In genomic region chr12:68529869-68530268, GRCh38 we compare ENCODE assay signal across 23 cellular contexts.
DNase-seq lines count a peak whose midpoint lies in the region; ATAC-seq lines count a peak whose summit lies in the region.
"Had no signal": no experiment of that assay in that cellular context is flagged by ENCODE, and none has a peak within 500 bp of the region (broad histone marks: within the 10 kb centered on the region; RNA-seq: fewer than 3 reads in every experiment).

No MANE protein-coding gene starts in this region.

- H3K9me3 Mint-ChIP-seq in activated naive CD4-positive, alpha-beta T cell treated with anti-CD3 and anti-CD28 coated beads, Interleukin-2, amount 50 U/mL, for 24 hours, result no peaks in the 10 kb centered on the region
- no peaks in the 10 kb centered on the region for H3K9me3 Mint-ChIP-seq in immature natural killer cell
- H3K9me3 Mint-ChIP-seq in natural killer cell treated with Interleukin-12 subunit alpha and Interleukin-12 subunit beta and Interleukin-15 and Interleukin-18, amount 100 ng/mL, for 72 hours, result no peaks in the 10 kb centered on the region
- H3K9me3 Mint-ChIP-seq: HFFc6 had no signal

- peak overlapping the region; percentile 59 for H3K27ac Mint-ChIP-seq in activated naive CD4-positive, alpha-beta T cell treated with anti-CD3 and anti-CD28 coated beads, Interleukin-2, amount 50 U/mL, for 24 hours
- peak overlapping the region; percentile 18 to 84 (median 74) for H3K27ac Mint-ChIP-seq in immature natural killer cell
- peak overlapping the region; percentile 34 to 65 for H3K27ac Mint-ChIP-seq in natural killer cell treated with Interleukin-12 subunit alpha and Interleukin-12 subunit beta and Interleukin-15 and Interleukin-18, amount 100 ng/mL, for 72 hours
- H3K27ac Mint-ChIP-seq: CD4-positive, alpha-beta T cell; CD8-positive, alpha-beta memory T cell; HFFc6 had no signal

- WGBS in aorta, 2 donors, result 81% methylated on average over 5 of the region's 5 CpGs

- intact Hi-C loops in aorta (cut with DNase I), result loop anchor here (5.0 to 10.0 kb wide), 3 partner anchors 33 to 195 kb away; partner anchors contain the start of genes MDM1 (in 1 of the 2) and RAP1B (in 1 of the 2)

- no peaks in the 10 kb centered on the region for H3K27me3 Mint-ChIP-seq in activated naive CD4-positive, alpha-beta T cell treated with anti-CD3 and anti-CD28 coated beads, Interleukin-2, amount 50 U/mL, for 24 hours
- peaks cover 3 to 6% (median 4%) of the 10 kb centered on the region in 3 donors for H3K27me3 Mint-ChIP-seq in immature natural killer cell (ENCODE audit: low read depth in 3 of 3)
- H3K27me3 Mint-ChIP-seq in natural killer cell treated with Interleukin-12 subunit alpha and Interleukin-12 subunit beta and Interleukin-15 and Interleukin-18, amount 100 ng/mL, for 72 hours, result no peaks in the 10 kb centered on the region
- H3K27me3 Mint-ChIP-seq: CD4-positive, alpha-beta T cell had no signal

- H3K27ac ChIP-seq in aorta (ENCODE audit: low read depth in 1 of 2, low read length in 2 of 2), result no peak overlapping the region
- H3K27ac ChIP-seq: BLaER1 treated with 17β-estradiol and CSF1 and Interleukin-3, amounts not matched to agents 10 nM and 100 nM had no signal

- no peaks in the 10 kb centered on the region for H3K27me3 ChIP-seq in aorta (ENCODE audit: control insufficient read depth in 1 of 2, insufficient read depth in 2 of 2, low read length in 1 of 2)
- H3K27me3 ChIP-seq: BLaER1 treated with 17β-estradiol and CSF1 and Interleukin-3, amounts not matched to agents 10 nM and 100 nM had no signal

- ATAC-seq in natural killer cell treated with Interleukin-12 subunit alpha and Interleukin-12 subunit beta and Interleukin-15 and Interleukin-18, amount 100 ng/mL, for 72 hours, result peak; percentile 68 to 70
- ATAC-seq in aorta (ENCODE audit: low FRiP score) (no peak), HG02840 (IDR thresholded peaks at IDR 0.05; ENCODE audit: low FRiP score, unreplicated experiment) (no peak)
- ATAC-seq: A549 had no signal

- no peak overlapping the region for H3K4me3 ChIP-seq in aorta (ENCODE audit: low read length in 2 of 2)
- H3K4me3 ChIP-seq: A549; BLaER1 treated with 17β-estradiol and CSF1 and Interleukin-3, amounts not matched to agents 10 nM and 100 nM; HAP-1 had no signal

- H3K36me3 ChIP-seq in aorta (ENCODE audit: control insufficient read depth in 1 of 2, insufficient read depth in 2 of 2, low read length in 1 of 2), result no peaks in the 10 kb centered on the region
- H3K36me3 ChIP-seq: BE2C; BLaER1 treated with 17β-estradiol and CSF1 and Interleukin-3, amounts not matched to agents 10 nM and 100 nM; HAP-1 had no signal

- DNase-seq in activated naive CD4-positive, alpha-beta T cell treated with Interleukin-2 at 50 U/mL for 16 hours, result no peak
- DNase-seq in immature natural killer cell, result peak; percentile 36 to 51 (median 43)
- DNase-seq in natural killer cell treated with Interleukin-12 subunit alpha and Interleukin-12 subunit beta and Interleukin-15 and Interleukin-18, amount 100 ng/mL, for 72 hours (ENCODE audit: low spot score), result no peak
- DNase-seq in aorta, result no peak
- no peak for DNase-seq in cortex of kidney (lab: John Stamatoyannopoulos, UW)
- DNase-seq: 8988T; ACHN; AML-193; BE2C; CD4-positive, alpha-beta T cell; CD8-positive, alpha-beta memory T cell; DMS 273 treated with DMSO at 0.1 percent for 48 hours; DMS79; EL; GDM1; GOT3; HFFc6 had no signal

- H3K36me3 Mint-ChIP-seq in activated naive CD4-positive, alpha-beta T cell treated with anti-CD3 and anti-CD28 coated beads, Interleukin-2, amount 50 U/mL, for 24 hours, result no peaks in the 10 kb centered on the region
- peaks cover 0 to 5% (median 0%) of the 10 kb centered on the region in 3 donors for H3K36me3 Mint-ChIP-seq in immature natural killer cell
- no peaks in the 10 kb centered on the region for H3K36me3 Mint-ChIP-seq in natural killer cell treated with Interleukin-12 subunit alpha and Interleukin-12 subunit beta and Interleukin-15 and Interleukin-18, amount 100 ng/mL, for 72 hours
- H3K36me3 Mint-ChIP-seq: CD14-positive monocyte had no signal

- peaks cover 22% of the 10 kb centered on the region for H3K4me1 Mint-ChIP-seq in activated naive CD4-positive, alpha-beta T cell treated with anti-CD3 and anti-CD28 coated beads, Interleukin-2, amount 50 U/mL, for 24 hours
- peaks cover 41 to 49% of the 10 kb centered on the region in 2 donors for H3K4me1 Mint-ChIP-seq in immature natural killer cell
- H3K4me1 Mint-ChIP-seq in natural killer cell treated with Interleukin-12 subunit alpha and Interleukin-12 subunit beta and Interleukin-15 and Interleukin-18, amount 100 ng/mL, for 72 hours (ENCODE audit: low read depth in 2 of 2), result peaks cover 37 to 39% of the 10 kb centered on the region in 2 donors

- no peaks in the 10 kb centered on the region for H3K4me1 ChIP-seq in aorta (ENCODE audit: control insufficient read depth in 1 of 2, insufficient read depth in 2 of 2, low read length in 2 of 2)
- H3K4me1 ChIP-seq: BE2C, HAP-1 had no signal

- H3K9me3 ChIP-seq in aorta (ENCODE audit: control insufficient read depth, low read length), result peaks cover 2% of the 10 kb centered on the region
- H3K9me3 ChIP-seq: A549, BE2C, HAP-1 had no signal

- no peak overlapping the region for H3K4me3 Mint-ChIP-seq in activated naive CD4-positive, alpha-beta T cell treated with anti-CD3 and anti-CD28 coated beads, Interleukin-2, amount 50 U/mL, for 24 hours
- peak overlapping the region; percentile 56 to 81 (median 75) for H3K4me3 Mint-ChIP-seq in immature natural killer cell
- peak overlapping the region; percentile 64 for H3K4me3 Mint-ChIP-seq in natural killer cell treated with Interleukin-12 subunit alpha and Interleukin-12 subunit beta and Interleukin-15 and Interleukin-18, amount 100 ng/mL, for 72 hours
- H3K4me3 Mint-ChIP-seq: CD14-positive monocyte; CD4-positive, alpha-beta T cell; HFFc6 had no signal

Comparison
In these comparisons a context has a peak if more than half of its experiments do, and no peak if none do; other contexts are left out.
1. DNase-seq: peak in immature natural killer cell (3 of 3); none in activated naive CD4-positive, alpha-beta T cell treated with Interleukin-2 at 50 U/mL for 16 hours (single experiment), natural killer cell treated with Interleukin-12 subunit alpha and Interleukin-12 subunit beta and Interleukin-15 and Interleukin-18, amount 100 ng/mL, for 72 hours (single experiment), aorta (0 of 2) and cortex of kidney (single experiment).
2. ATAC-seq: peak in natural killer cell treated with Interleukin-12 subunit alpha and Interleukin-12 subunit beta and Interleukin-15 and Interleukin-18, amount 100 ng/mL, for 72 hours (2 of 2); none in aorta (single experiment) and HG02840 (single experiment).
3. Peak in every context shown above with its lines, with median percentiles within 50 percentile points of each other: H3K27ac Mint-ChIP-seq.